Comparison of ENCODE assay signal across 31 cellular contexts in the genomic region with DNA sequence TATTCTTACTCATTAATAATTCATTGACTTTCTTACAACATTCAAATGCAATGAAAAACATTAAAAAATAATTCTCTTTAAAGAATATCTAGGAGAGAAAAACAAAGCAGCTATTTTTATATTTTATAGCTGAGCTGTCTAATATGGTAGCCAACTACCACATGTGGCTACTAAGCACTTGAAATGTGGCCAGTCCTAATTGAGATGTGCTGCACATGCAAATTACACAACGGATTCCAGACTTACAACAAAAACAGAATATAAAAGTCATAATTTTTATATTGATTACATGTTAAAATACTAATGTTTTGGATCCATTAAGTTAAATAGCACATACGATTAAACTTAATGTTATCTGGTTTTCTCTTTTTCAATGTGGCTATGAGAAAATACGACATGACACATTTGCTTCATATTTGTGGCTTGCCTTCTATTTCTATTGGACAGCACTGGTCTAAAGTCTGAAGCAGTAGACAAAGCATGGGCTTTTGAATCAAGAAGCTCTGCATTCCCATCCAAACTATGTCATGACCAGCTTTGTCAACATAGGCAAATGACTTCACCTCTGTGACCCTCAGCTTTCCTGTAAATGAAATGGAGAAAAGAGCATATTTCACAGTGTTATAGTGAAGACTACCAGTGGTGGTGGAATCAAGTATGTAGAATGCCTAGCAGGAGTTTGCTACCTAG. TPM values are rescaled to one million over a fixed set of nuclear protein-coding genes. Genes with fewer than 3 reads are reported as not detected.
DNase-seq lines count a peak whose midpoint lies in the region; ATAC-seq, FAIRE-seq and TF ChIP-seq lines count a peak whose summit lies in the region.
"Had no signal": no experiment of that assay in that cellular context is flagged by ENCODE, and none has a peak within 500 bp of the region (broad histone marks: within the 10 kb centered on the region; RNA-seq: fewer than 3 reads in every experiment).

No MANE protein-coding gene starts in this region.

- H2BK15ac ChIP-seq in IMR-90 (ENCODE audit: low read depth, low read length) = no peak overlapping the region

- H3K27me3 Mint-ChIP-seq in activated T-helper 2 cell treated with anti-CD3 and anti-CD28 coated beads, Interferon-gamma antibody, Interleukin-2, Interleukin-4, amounts not matched to agents 10 μg/mL and 5 μg/mL and 100 μg/mL, durations not matched to agents 14 hours and 24 hours and 36 hours (ENCODE audit: low read depth) = no peaks in the 10 kb centered on the region
- H3K27me3 Mint-ChIP-seq: naive thymus-derived CD8-positive, alpha-beta T cell had no signal

- H2BK20ac ChIP-seq in IMR-90 (ENCODE audit: low read depth, low read length) = no peak overlapping the region

- H3K79me1 ChIP-seq in IMR-90 (ENCODE audit: low read depth in 1 of 2, low read length in 2 of 2) = no peaks in the 10 kb centered on the region

- H3K18ac ChIP-seq in IMR-90 (ENCODE audit: low read depth, low read length) = no peak overlapping the region

- peaks cover 8% of the 10 kb centered on the region for H3K9me3 Mint-ChIP-seq in activated T-helper 2 cell treated with anti-CD3 and anti-CD28 coated beads, Interferon-gamma antibody, Interleukin-2, Interleukin-4, amounts not matched to agents 10 μg/mL and 5 μg/mL and 100 μg/mL, durations not matched to agents 14 hours and 24 hours and 36 hours
- H3K9me3 Mint-ChIP-seq: type B pancreatic cell had no signal

- TF ChIP-seq POLR2A in HepG2 (IDR thresholded peaks at IDR 0.05; ENCODE audit: insufficient read depth in 1 of 2, low read depth in 2 of 2, low read length in 2 of 2) (no peak), right lobe of liver (IDR thresholded peaks at IDR 0.05) (no peak), IMR-90 (IDR thresholded peaks at IDR 0.05; ENCODE audit: low read depth, low read length) (no peak)

- H4K91ac ChIP-seq in IMR-90 (ENCODE audit: insufficient read depth, low read depth, low read length) = no peak overlapping the region

- H3K23ac ChIP-seq in IMR-90 (ENCODE audit: low read depth, low read length) = no peak overlapping the region

- H3K36me3 ChIP-seq in HepG2 (replicated peaks in 1 of 2; ENCODE audit: control insufficient read depth in 1 of 2, insufficient read depth in 2 of 2, low read length in 2 of 2) (no peaks in the 10 kb centered on the region), right lobe of liver (no peaks in the 10 kb centered on the region), IMR-90 (ENCODE audit: control insufficient read depth, insufficient read depth, low read length) (no peaks in the 10 kb centered on the region), brain microvascular endothelial cell (replicated peaks) (no peaks in the 10 kb centered on the region), smooth muscle cell (ENCODE audit: low read depth) (no peaks in the 10 kb centered on the region)
- H3K36me3 ChIP-seq: breast epithelium, HAP-1, left ventricle myocardium inferior had no signal

- H2AK5ac ChIP-seq in IMR-90 (ENCODE audit: low read depth, low read length) = no peak overlapping the region

- in situ Hi-C loops in HepG2 (cut with HindIII; ENCODE audit: extremely low pct_ligation_motif_present, low pct_unique_long_range_greater_than_20kb) (no loop called here), IMR-90 (cut with MboI; ENCODE audit: low sequenced_read_pairs) (no loop called here), brain microvascular endothelial cell (cut with HindIII; ENCODE audit: low pct_ligation_motif_present, low sequenced_read_pairs) (no loop called here)

- no peak overlapping the region for H3K4me2 ChIP-seq in HepG2 (ENCODE audit: low read depth, low read length)
- no peak overlapping the region for H3K4me2 ChIP-seq in IMR-90 (ENCODE audit: low read depth, low read length)
- peak overlapping the region; percentile 9 for H3K4me2 ChIP-seq in smooth muscle cell
- H3K4me2 ChIP-seq: A549 had no signal

- no peak overlapping the region for H3K27ac Mint-ChIP-seq in activated T-helper 2 cell treated with anti-CD3 and anti-CD28 coated beads, Interferon-gamma antibody, Interleukin-2, Interleukin-4, amounts not matched to agents 10 μg/mL and 5 μg/mL and 100 μg/mL, durations not matched to agents 14 hours and 24 hours and 36 hours
- H3K27ac Mint-ChIP-seq: T-helper 1 cell treated with Interleukin-12 subunit alpha and Interleukin-12 subunit beta and Interleukin-4 antibody, amounts not matched to agents 30 μg/mL and 1 μg/mL, for 36 hours; type B pancreatic cell had no signal

- dilution Hi-C loops in IMR-90 (cut with HindIII; ENCODE audit: low sequenced_read_pairs, unreplicated experiment) = no loop called here

- no peak for ATAC-seq in HepG2
- no peak for ATAC-seq in right lobe of liver
- peak; percentile 49 for ATAC-seq in IMR-90 (ENCODE audit: low read depth)
- ATAC-seq: A549; naive thymus-derived CD8-positive, alpha-beta T cell had no signal

- BruUV-seq in HepG2 (replicated peaks; lab: Mats Ljungman, UMichigan) = no TSS peak
- no TSS peak for BruUV-seq in IMR-90 (replicated peaks; lab: Mats Ljungman, UMichigan)

- no peak for FAIRE-seq in HepG2 (lab: Jason Lieb, UNC)
- FAIRE-seq: A549, D721Med, GM19239, TTC549 had no signal

- TF ChIP-seq RAD21 in HepG2 (CRISPR knock-in tag; IDR thresholded peaks at IDR 0.05) (no peak), IMR-90 (IDR thresholded peaks at IDR 0.05; ENCODE audit: low read length) (no peak)

- intact Hi-C loops in HepG2 (cut with micrococcal nuclease; ENCODE audit: unreplicated experiment) (no loop called here), right lobe of liver (cut with DNase I) (no loop called here), IMR-90 (cut with micrococcal nuclease) (no loop called here)
- intact Hi-C loops in activated T-helper 2 cell treated with anti-CD3 and anti-CD28 coated beads, Interferon-gamma antibody, Interleukin-2, Interleukin-4, amounts not matched to agents 10 μg/mL and 5 μg/mL and 100 μg/mL, durations not matched to agents 14 hours and 24 hours and 36 hours (cut with micrococcal nuclease) = loop anchor here (5.0 kb wide), 1 partner anchor 50 kb away; no protein-coding TSS in a partner anchor

- H3K56ac ChIP-seq in IMR-90 (ENCODE audit: extremely low read depth, insufficient read depth, low read length) = no peak overlapping the region

- 0 out of 5 replicates have a peak, but pooled peaks cover 0 to 3% of the 10 kb centered on the region in 2 experiments for H3K27me3 ChIP-seq in HepG2 (ENCODE audit: control insufficient read depth in 1 of 2, insufficient read depth in 2 of 2, low read length in 2 of 2)
- H3K27me3 ChIP-seq in right lobe of liver = no peaks in the 10 kb centered on the region
- peaks cover 15% of the 10 kb centered on the region for H3K27me3 ChIP-seq in IMR-90 (ENCODE audit: control insufficient read depth, insufficient read depth, low read length)
- H3K27me3 ChIP-seq in brain microvascular endothelial cell (replicated peaks) = no peaks in the 10 kb centered on the region
- H3K27me3 ChIP-seq in smooth muscle cell (ENCODE audit: low read depth) = peaks cover 7% of the 10 kb centered on the region
- H3K27me3 ChIP-seq: breast epithelium had no signal

- H3K4me1 ChIP-seq in HepG2 (ENCODE audit: insufficient read depth, low read length) (peaks cover 12% of the 10 kb centered on the region; the same call in 1 of the 2 replicates), right lobe of liver (no peaks in the 10 kb centered on the region), IMR-90 (ENCODE audit: control insufficient read depth, insufficient read depth, low read length) (no peaks in the 10 kb centered on the region), smooth muscle cell (ENCODE audit: low read depth) (no peaks in the 10 kb centered on the region)
- H3K4me1 ChIP-seq: A549, breast epithelium, HAP-1 had no signal

- POLR2A ChIA-PET in HepG2 (lab: Yijun Ruan, JAX) = no interaction called here
- POLR2A ChIA-PET in IMR-90 (lab: Charles Lee; ENCODE audit: unreplicated experiment) = no interaction called here

- H4K8ac ChIP-seq in IMR-90 (ENCODE audit: low read depth in 2 of 2, low read length in 2 of 2) = no peak overlapping the region

- H3F3A ChIP-seq in smooth muscle cell (ENCODE audit: low read depth) = no peaks in the 10 kb centered on the region

- H3K9me3 ChIP-seq in HepG2 (ENCODE audit: low read length) = no peaks in the 10 kb centered on the region
- H3K9me3 ChIP-seq in right lobe of liver = no peaks in the 10 kb centered on the region
- peaks cover 2% of the 10 kb centered on the region for H3K9me3 ChIP-seq in IMR-90 (ENCODE audit: control insufficient read depth, insufficient read depth, low read length)
- H3K9me3 ChIP-seq in smooth muscle cell (replicated peaks; ENCODE audit: low read depth) = no peaks in the 10 kb centered on the region
- H3K9me3 ChIP-seq: breast epithelium, HAP-1, left ventricle myocardium inferior had no signal

- CTCF ChIA-PET in HepG2 (lab: Yijun Ruan, JAX; ENCODE audit: low intra/inter-chr PET ratio, low total read pairs) = no interaction called here
- CTCF ChIA-PET in IMR-90 (lab: Yijun Ruan, JAX) = no interaction called here

- H3K4ac ChIP-seq in IMR-90 (ENCODE audit: low read depth, low read length) = no peak overlapping the region

- H3K79me2 ChIP-seq in HepG2 (ENCODE audit: insufficient read depth, low read length) = no peaks in the 10 kb centered on the region
- no peaks in the 10 kb centered on the region for H3K79me2 ChIP-seq in smooth muscle cell (ENCODE audit: low read depth)

- DNase-seq in HepG2 (ENCODE audit: low spot score) = peak; percentile 38
- no peak for DNase-seq in right lobe of liver
- peak; percentile 17 for DNase-seq in IMR-90
- peak; percentile 78 for DNase-seq in brain microvascular endothelial cell
- DNase-seq in smooth muscle cell (lab: John Stamatoyannopoulos, UW; ENCODE audit: unreplicated experiment) = no peak
- no peak for DNase-seq in hepatic stellate cell (ENCODE audit: low spot score)
- DNase-seq in activated T-helper 2 cell treated with anti-CD3 and anti-CD28 coated beads, Interferon-gamma antibody, Interleukin-2, Interleukin-4, amounts not matched to agents 10 μg/mL and 5 μg/mL and 100 μg/mL, durations not matched to agents 14 hours and 24 hours and 36 hours (ENCODE audit: low spot score) = no peak
- no peak for DNase-seq in NAMALWA (ENCODE audit: low spot score)
- DNase-seq: activated CD4-positive, alpha-beta T cell treated with anti-CD3 and anti-CD28 coated beads, Interleukin-2, amount 50 U/mL, for 4 hours; activated CD8-positive, alpha-beta memory T cell treated with anti-CD3 and anti-CD28 coated beads, Interleukin-2, amount 50 U/mL, for 48 hours; C1 segment of cervical spinal cord; KBM-7; left ventricle myocardium inferior; midbrain; MM.1S; naive thymus-derived CD8-positive, alpha-beta T cell; NCI-H1417 treated with DMSO at 0.1 percent for 48 hours; NCI-H2081 treated with DMSO at 0.1 percent for 48 hours; RPMI8226; stimulated activated CD4-positive, alpha-beta T cell treated with anti-CD3 and anti-CD28 coated beads, Interleukin-2, amount 100 ng/mL, for 24 hours had no signal

- no peaks in the 10 kb centered on the region for H3K9me1 ChIP-seq in IMR-90 (ENCODE audit: insufficient read depth, low read length)

- H3K36me3 Mint-ChIP-seq in activated T-helper 2 cell treated with anti-CD3 and anti-CD28 coated beads, Interferon-gamma antibody, Interleukin-2, Interleukin-4, amounts not matched to agents 10 μg/mL and 5 μg/mL and 100 μg/mL, durations not matched to agents 14 hours and 24 hours and 36 hours (ENCODE audit: low read depth) = peaks cover 21% of the 10 kb centered on the region
- H3K36me3 Mint-ChIP-seq: naive thymus-derived CD8-positive, alpha-beta T cell; type B pancreatic cell had no signal

- H2BK5ac ChIP-seq in IMR-90 (ENCODE audit: low read depth, low read length, poor library complexity, severe bottlenecking) = no peak overlapping the region

- WGBS in HepG2 (ENCODE audit: low lambda C conversion rate) = 1% methylated on average over 3 of the region's 3 CpGs
- 52% methylated on average over 3 of the region's 3 CpGs for WGBS in right lobe of liver (ENCODE audit: insufficient coverage, low coverage, low lambda C conversion rate, missing lambda C conversion rate)
- WGBS in IMR-90 (ENCODE audit: extremely low coverage in 2 of 2, insufficient read length in 1 of 2), 2 experiments = no CpG with 5 or more reads among the region's 3 CpGs
- 51% methylated on average over 3 of the region's 3 CpGs for WGBS in smooth muscle cell (ENCODE audit: low lambda C conversion rate)

- no peak overlapping the region for H2AK9ac ChIP-seq in IMR-90 (replicated peaks; ENCODE audit: low read depth, low read length, poor library complexity)

- H2AFZ ChIP-seq in HepG2 (ENCODE audit: low read length) = no peak overlapping the region
- no peak overlapping the region for H2AFZ ChIP-seq in IMR-90 (replicated peaks; ENCODE audit: low read length, poor library complexity)
- no peak overlapping the region for H2AFZ ChIP-seq in smooth muscle cell (ENCODE audit: low read depth)

- H3K4me1 Mint-ChIP-seq in activated T-helper 2 cell treated with anti-CD3 and anti-CD28 coated beads, Interferon-gamma antibody, Interleukin-2, Interleukin-4, amounts not matched to agents 10 μg/mL and 5 μg/mL and 100 μg/mL, durations not matched to agents 14 hours and 24 hours and 36 hours (ENCODE audit: low read depth) = peaks cover 64% of the 10 kb centered on the region

- H3K4me3 ChIP-seq in HepG2 (replicated peaks in 1 of 3; ENCODE audit: insufficient read depth in 1 of 3, low read depth in 2 of 3, low read length in 3 of 3) (no peak overlapping the region), right lobe of liver (no peak overlapping the region), IMR-90 (ENCODE audit: insufficient read depth, low read depth, low read length) (no peak overlapping the region), brain microvascular endothelial cell (ENCODE audit: low read depth, low read length) (no peak overlapping the region), smooth muscle cell (no peak overlapping the region)
- H3K4me3 ChIP-seq: A549, breast epithelium, HAP-1, left ventricle myocardium inferior had no signal

- H3K4me3 Mint-ChIP-seq in activated T-helper 2 cell treated with anti-CD3 and anti-CD28 coated beads, Interferon-gamma antibody, Interleukin-2, Interleukin-4, amounts not matched to agents 10 μg/mL and 5 μg/mL and 100 μg/mL, durations not matched to agents 14 hours and 24 hours and 36 hours (ENCODE audit: low read depth) = no peak overlapping the region
- H3K4me3 Mint-ChIP-seq: T-helper 1 cell treated with Interleukin-12 subunit alpha and Interleukin-12 subunit beta and Interleukin-4 antibody, amounts not matched to agents 30 μg/mL and 1 μg/mL, for 36 hours; type B pancreatic cell had no signal

- H3K27ac ChIP-seq in HepG2 (ENCODE audit: extremely low read length, insufficient read depth, low read length) (no peak overlapping the region), right lobe of liver (no peak overlapping the region), IMR-90 (ENCODE audit: insufficient read depth, low read length) (no peak overlapping the region), brain microvascular endothelial cell (no peak overlapping the region), smooth muscle cell (ENCODE audit: low read depth) (no peak overlapping the region)
- H3K27ac ChIP-seq: A549, breast epithelium, left ventricle myocardium inferior had no signal

- no peak overlapping the region for H2BK120ac ChIP-seq in IMR-90 (ENCODE audit: low read depth, low read length)

- H3K14ac ChIP-seq in IMR-90 (replicated peaks; ENCODE audit: low read depth, low read length) = no peak overlapping the region

- H3K9ac ChIP-seq in HepG2 (ENCODE audit: insufficient read depth, low read depth, low read length) (no peak overlapping the region), IMR-90 (ENCODE audit: low read depth, low read length) (no peak overlapping the region), smooth muscle cell (ENCODE audit: low read depth) (no peak overlapping the region)

- H4K20me1 ChIP-seq in HepG2 (ENCODE audit: insufficient read depth, low read length) (no peaks in the 10 kb centered on the region), IMR-90 (ENCODE audit: insufficient read depth, low read length) (no peaks in the 10 kb centered on the region), smooth muscle cell (ENCODE audit: low read depth) (no peaks in the 10 kb centered on the region)

- TF ChIP-seq EP300 in HepG2 (IDR thresholded peaks at IDR 0.05; ENCODE audit: low read depth in 2 of 2, low read length in 2 of 2) = no peak
- no peak for TF ChIP-seq EP300 in HepG2 (CRISPR knock-in tag; IDR thresholded peaks at IDR 0.05; ENCODE audit: borderline replicate concordance)

- no peak overlapping the region for H4K5ac ChIP-seq in IMR-90 (ENCODE audit: low read depth, low read length)

- no peak for TF ChIP-seq CTCF in HepG2 (CRISPR knock-in tag; IDR thresholded peaks at IDR 0.05)
- TF ChIP-seq CTCF in right lobe of liver (IDR thresholded peaks at IDR 0.05) = no peak
- TF ChIP-seq CTCF in IMR-90 (conservative IDR thresholded peaks at IDR 0.05; ENCODE audit: low read depth, low read length) = no peak
- no peak for TF ChIP-seq CTCF in brain microvascular endothelial cell (IDR thresholded peaks at IDR 0.05; ENCODE audit: low read depth, low read length, missing control alignments)
- no peak for TF ChIP-seq CTCF in smooth muscle cell (IDR thresholded peaks at IDR 0.05; ENCODE audit: borderline replicate concordance, insufficient read depth, poor library complexity, severe bottlenecking)

RNA-seq across cellular contexts. Expression of a gene that starts 37.2 kb away (rescaled TPM):
- total RNA-seq in HepG2 (2016; rRNA removed; fragmentation: Illumina TruSeq; extraction: Trizol) = not detected in 2 replicates
- not detected in 2 replicates for total RNA-seq in HepG2 (2016; cell fraction: cytosol; rRNA removed; fragmentation: Illumina TruSeq; extraction: Trizol; ENCODE audit: low read depth)
- total RNA-seq in HepG2 (2016; cell fraction: insoluble cytoplasmic fraction; rRNA removed; fragmentation: Illumina TruSeq; extraction: Trizol) = 0.13 TPM in 1 of 2 replicates, not detected in the other
- total RNA-seq in HepG2 (2016; cell fraction: membrane; rRNA removed; fragmentation: Illumina TruSeq; extraction: Trizol) = 0.07 TPM in 1 of 2 replicates, not detected in the other
- 0.19 TPM in 1 of 2 replicates, not detected in the other for total RNA-seq in HepG2 (2016; cell fraction: nucleus; rRNA removed; fragmentation: Illumina TruSeq; extraction: Trizol)
- 0.03 TPM in 1 of 2 replicates, not detected in the other for polyA plus RNA-seq in HepG2 (2011; rRNA removed)
- polyA plus RNA-seq in HepG2 (2011; cell fraction: cytosol; rRNA removed) = not detected in 2 replicates
- polyA plus RNA-seq in HepG2 (2011; cell fraction: nucleus; rRNA removed) = not detected in 2 replicates
- polyA plus RNA-seq in HepG2 (2012) = not detected in 2 replicates
- polyA plus RNA-seq in HepG2 (2016; cell fraction: cytosol; fragmentation: Illumina TruSeq; extraction: Trizol; ENCODE audit: low read depth) = not detected in 2 replicates
- not detected in 2 replicates for polyA plus RNA-seq in HepG2 (2016; cell fraction: insoluble cytoplasmic fraction; fragmentation: Illumina TruSeq; extraction: Trizol; ENCODE audit: low read depth)
- not detected in 2 replicates for polyA plus RNA-seq in HepG2 (2016; cell fraction: membrane; fragmentation: Illumina TruSeq; extraction: Trizol; ENCODE audit: low read depth)
- polyA plus RNA-seq in HepG2 (2016; cell fraction: nucleus; fragmentation: Illumina TruSeq; extraction: Trizol; ENCODE audit: insufficient read depth, low read depth) = 0.18 and 0.19 TPM in 2 replicates
- not detected in 2 replicates for polyA minus RNA-seq in HepG2 (2011; rRNA and poly(A)+ RNA removed; ENCODE audit: low replicate concordance)
- not detected in 2 replicates for polyA minus RNA-seq in HepG2 (2011; cell fraction: cytosol; rRNA and poly(A)+ RNA removed)
- not detected in 2 replicates for polyA minus RNA-seq in HepG2 (2011; cell fraction: nucleus; rRNA and poly(A)+ RNA removed)
- not detected for total RNA-seq in right lobe of liver
- not detected in 2 replicates for total RNA-seq in IMR-90 (2012; rRNA removed)
- polyA plus RNA-seq in IMR-90 (2012; rRNA removed) = 0.26 and 0.34 TPM in 2 replicates
- polyA plus RNA-seq in IMR-90 (2012; cell fraction: cytosol; rRNA removed) = 0.10 and 0.12 TPM in 2 replicates
- polyA plus RNA-seq in IMR-90 (2012; cell fraction: nucleus; rRNA removed; ENCODE audit: low replicate concordance) = 0.16 TPM in 1 of 2 replicates, not detected in the other
- total RNA-seq in smooth muscle cell = 0.58 and 1.4 TPM in 2 replicates
- 1.2 and 1.5 TPM in 2 replicates for polyA plus RNA-seq in smooth muscle cell
- 0.11 and 0.25 TPM in 2 replicates for total RNA-seq in activated T-helper 2 cell treated with anti-CD3 and anti-CD28 coated beads, Interferon-gamma antibody, Interleukin-2, Interleukin-4, amounts not matched to agents 10 μg/mL and 5 μg/mL and 100 μg/mL, durations not matched to agents 14 hours and 24 hours and 36 hours
- total RNA-seq: HT1080 had no signal

RNA-seq across cellular contexts. Expression of a gene that starts 59.5 kb away (rescaled TPM):
- total RNA-seq in HepG2 (2016; rRNA removed; fragmentation: Illumina TruSeq; extraction: Trizol) = not detected in 2 replicates
- total RNA-seq in HepG2 (2016; cell fraction: cytosol; rRNA removed; fragmentation: Illumina TruSeq; extraction: Trizol; ENCODE audit: low read depth) = not detected in 2 replicates
- total RNA-seq in HepG2 (2016; cell fraction: insoluble cytoplasmic fraction; rRNA removed; fragmentation: Illumina TruSeq; extraction: Trizol) = not detected in 2 replicates
- not detected in 2 replicates for total RNA-seq in HepG2 (2016; cell fraction: membrane; rRNA removed; fragmentation: Illumina TruSeq; extraction: Trizol)
- not detected in 2 replicates for total RNA-seq in HepG2 (2016; cell fraction: nucleus; rRNA removed; fragmentation: Illumina TruSeq; extraction: Trizol)
- polyA plus RNA-seq in HepG2 (2011; rRNA removed) = not detected in 2 replicates
- not detected in 2 replicates for polyA plus RNA-seq in HepG2 (2011; cell fraction: cytosol; rRNA removed)
- not detected in 2 replicates for polyA plus RNA-seq in HepG2 (2011; cell fraction: nucleus; rRNA removed)
- polyA plus RNA-seq in HepG2 (2012) = not detected in 2 replicates
- polyA plus RNA-seq in HepG2 (2016; cell fraction: cytosol; fragmentation: Illumina TruSeq; extraction: Trizol; ENCODE audit: low read depth) = not detected in 2 replicates
- not detected in 2 replicates for polyA plus RNA-seq in HepG2 (2016; cell fraction: insoluble cytoplasmic fraction; fragmentation: Illumina TruSeq; extraction: Trizol; ENCODE audit: low read depth)
- not detected in 2 replicates for polyA plus RNA-seq in HepG2 (2016; cell fraction: membrane; fragmentation: Illumina TruSeq; extraction: Trizol; ENCODE audit: low read depth)
- not detected in 2 replicates for polyA plus RNA-seq in HepG2 (2016; cell fraction: nucleus; fragmentation: Illumina TruSeq; extraction: Trizol; ENCODE audit: insufficient read depth, low read depth)
- polyA minus RNA-seq in HepG2 (2011; rRNA and poly(A)+ RNA removed; ENCODE audit: low replicate concordance) = not detected in 2 replicates
- not detected in 2 replicates for polyA minus RNA-seq in HepG2 (2011; cell fraction: cytosol; rRNA and poly(A)+ RNA removed)
- polyA minus RNA-seq in HepG2 (2011; cell fraction: nucleus; rRNA and poly(A)+ RNA removed) = not detected in 2 replicates
- 10 to 100 TPM in 3 of 6 experiments, 1 to 10 TPM in 3; 4.5 to 15.9 (median 9.7) TPM for total RNA-seq in right lobe of liver
- under 0.01 TPM in 1 of 2 replicates, not detected in the other for total RNA-seq in IMR-90 (2012; rRNA removed)
- polyA plus RNA-seq in IMR-90 (2012; rRNA removed) = 0.04 TPM in 1 of 2 replicates, not detected in the other
- not detected in 2 replicates for polyA plus RNA-seq in IMR-90 (2012; cell fraction: cytosol; rRNA removed)
- polyA plus RNA-seq in IMR-90 (2012; cell fraction: nucleus; rRNA removed; ENCODE audit: low replicate concordance) = not detected in 2 replicates
- not detected in 2 replicates for total RNA-seq in smooth muscle cell
- 1.3 TPM in 1 of 2 replicates, not detected in the other for polyA plus RNA-seq in smooth muscle cell
- not detected in 2 replicates for total RNA-seq in activated T-helper 2 cell treated with anti-CD3 and anti-CD28 coated beads, Interferon-gamma antibody, Interleukin-2, Interleukin-4, amounts not matched to agents 10 μg/mL and 5 μg/mL and 100 μg/mL, durations not matched to agents 14 hours and 24 hours and 36 hours
- total RNA-seq: breast epithelium; HT1080; left ventricle myocardium inferior; naive thymus-derived CD8-positive, alpha-beta T cell; omental fat pad; subcutaneous adipose tissue had no signal
- polyA plus RNA-seq: A549; naive thymus-derived CD8-positive, alpha-beta T cell had no signal

Comparison
In these comparisons a context has a peak if more than half of its experiments do, and no peak if none do; other contexts are left out.
1. DNase-seq: peak in HepG2 (single experiment), IMR-90 (single experiment) and brain microvascular endothelial cell (single experiment); none in right lobe of liver (0 of 3), smooth muscle cell (single experiment), hepatic stellate cell (single experiment), activated T-helper 2 cell treated with anti-CD3 and anti-CD28 coated beads, Interferon-gamma antibody, Interleukin-2, Interleukin-4, amounts not matched to agents 10 μg/mL and 5 μg/mL and 100 μg/mL, durations not matched to agents 14 hours and 24 hours and 36 hours (single experiment) and NAMALWA (single experiment).